ENCODE assay signal across 11 cellular contexts in the genomic region with DNA sequence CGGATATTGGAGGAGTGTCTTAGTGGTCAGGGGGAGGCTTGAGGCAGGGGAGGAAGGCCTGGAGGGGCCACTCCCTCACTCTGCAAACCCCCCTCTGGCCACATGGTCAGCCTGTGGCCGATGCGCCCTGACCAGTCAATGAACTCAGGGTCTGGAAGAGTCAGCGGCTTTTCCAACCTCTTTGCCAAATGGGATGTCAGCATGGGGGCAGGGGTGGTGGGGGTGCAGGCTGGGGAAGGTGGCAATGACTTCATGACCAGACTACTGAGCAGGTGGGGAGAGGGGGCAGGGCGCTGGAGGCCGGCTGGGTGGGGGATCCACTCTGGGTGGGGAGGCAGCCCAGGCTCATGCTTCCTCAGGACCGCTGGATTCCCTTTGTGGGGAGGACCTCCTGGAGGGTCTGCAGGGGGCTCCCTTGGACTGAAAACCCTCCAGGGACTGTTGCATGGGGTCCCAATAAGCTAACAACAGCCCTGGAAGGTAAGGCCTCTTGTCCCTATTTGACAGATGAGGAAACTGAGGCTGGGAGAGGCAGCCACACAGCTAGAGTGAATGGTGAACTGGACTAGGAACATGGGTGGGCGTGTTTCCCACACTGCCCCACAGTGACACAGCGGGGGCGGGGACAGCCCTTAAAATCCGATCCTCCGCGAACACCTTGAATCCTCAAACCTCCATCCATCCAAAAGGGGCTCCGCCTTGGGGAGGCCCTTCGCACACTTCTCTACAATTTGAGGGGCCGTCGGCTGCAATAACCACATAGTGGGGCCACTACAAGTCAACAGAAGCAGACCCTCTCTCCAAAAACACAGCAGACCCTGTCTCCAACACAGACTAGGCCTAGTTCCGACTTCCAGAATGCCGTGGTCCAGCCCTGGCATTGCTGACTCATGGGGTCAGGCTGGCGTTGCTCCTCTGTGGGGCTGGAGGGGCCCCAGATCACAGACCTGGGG.
DNase-seq lines count a peak whose midpoint lies in the region; ATAC-seq and TF ChIP-seq lines count a peak whose summit lies in the region.
"Had no signal": no experiment of that assay in that cellular context is flagged by ENCODE, and none has a peak within 500 bp of the region (broad histone marks: within the 10 kb centered on the region; RNA-seq: fewer than 3 reads in every experiment).

No MANE protein-coding gene starts in this region.

- H3K4ac ChIP-seq in mesendoderm (ENCODE audit: low read depth, low read length): no peak overlapping the region

- no peak overlapping the region for H2BK15ac ChIP-seq in mesendoderm (replicated peaks; ENCODE audit: low read depth)

- H3K79me1 ChIP-seq in mesendoderm (ENCODE audit: low read length): no peaks in the 10 kb centered on the region

- H4K8ac ChIP-seq in mesendoderm (ENCODE audit: low read depth, low read length): no peak overlapping the region

- no peaks in the 10 kb centered on the region for H3K36me3 Mint-ChIP-seq in activated T-cell treated with anti-CD3 and anti-CD28 coated beads, Interleukin-2, amount 50 U/mL, for 72 hours (ENCODE audit: insufficient read depth in 2 of 2)
- H3K36me3 Mint-ChIP-seq in brain: no peaks in the 10 kb centered on the region

- no peaks in the 10 kb centered on the region for H3K9me3 Mint-ChIP-seq in activated T-cell treated with anti-CD3 and anti-CD28 coated beads, Interleukin-2, amount 50 U/mL, for 72 hours
- no peaks in the 10 kb centered on the region for H3K9me3 Mint-ChIP-seq in brain
- H3K9me3 Mint-ChIP-seq: GM23338 had no signal

- H3K27me3 Mint-ChIP-seq in activated T-cell treated with anti-CD3 and anti-CD28 coated beads, Interleukin-2, amount 50 U/mL, for 72 hours (ENCODE audit: low read depth): no peaks in the 10 kb centered on the region
- no peaks in the 10 kb centered on the region for H3K27me3 Mint-ChIP-seq in brain

- H2BK5ac ChIP-seq in mesendoderm (ENCODE audit: low read length): no peak overlapping the region

- H3K56ac ChIP-seq in mesendoderm (ENCODE audit: low read length): no peak overlapping the region

- no peaks in the 10 kb centered on the region for H3K9me3 ChIP-seq in tibial artery

- H3K27me3 ChIP-seq in mesendoderm (ENCODE audit: insufficient read depth, low read length, poor library complexity): no peaks in the 10 kb centered on the region
- no peaks in the 10 kb centered on the region for H3K27me3 ChIP-seq in tibial artery

- peak overlapping the region; percentile 59 for H3K27ac Mint-ChIP-seq in activated T-cell treated with anti-CD3 and anti-CD28 coated beads, Interleukin-2, amount 50 U/mL, for 72 hours
- H3K27ac Mint-ChIP-seq in brain: peak overlapping the region; percentile 67 to 93 (median 93)

- H2BK120ac ChIP-seq in mesendoderm (ENCODE audit: low read depth, low read length): no peak overlapping the region

- no peaks in the 10 kb centered on the region for H3K79me2 ChIP-seq in mesendoderm (ENCODE audit: control insufficient read depth, insufficient read depth, low read length)

- no peak overlapping the region for H3K4me3 Mint-ChIP-seq in activated T-cell treated with anti-CD3 and anti-CD28 coated beads, Interleukin-2, amount 50 U/mL, for 72 hours
- H3K4me3 Mint-ChIP-seq in brain: peak overlapping the region in 1 of 5 experiments; percentile 22
- H3K4me3 Mint-ChIP-seq: GM23338 had no signal

- no peak for ATAC-seq in activated T-cell treated with anti-CD3 and anti-CD28 coated beads, Interleukin-2, amount 50 U/mL, for 72 hours (replicated peaks in 1 of 2)
- ATAC-seq in GM21576 (IDR thresholded peaks at IDR 0.05; ENCODE audit: unreplicated experiment): no peak
- ATAC-seq: GM23338 had no signal

- H3K4me1 Mint-ChIP-seq in activated T-cell treated with anti-CD3 and anti-CD28 coated beads, Interleukin-2, amount 50 U/mL, for 72 hours (ENCODE audit: low read depth): peaks cover 30% of the 10 kb centered on the region
- H3K4me1 Mint-ChIP-seq in brain: peaks cover 73% of the 10 kb centered on the region

- no peak overlapping the region for H3K27ac ChIP-seq in mesendoderm (ENCODE audit: low read depth, low read length)
- peak overlapping the region; percentile 88 to 96 for H3K27ac ChIP-seq in tibial artery
- H3K27ac ChIP-seq: SK-N-MC had no signal

- H4K5ac ChIP-seq in mesendoderm (ENCODE audit: low read length): no peak overlapping the region

- no peak overlapping the region for H3K9ac ChIP-seq in mesendoderm (ENCODE audit: low read length)

- TF ChIP-seq CTCF in brain (conservative IDR thresholded peaks at IDR 0.05) (no peak), tibial artery (IDR thresholded peaks at IDR 0.05) (no peak)

- no peak overlapping the region for H3K23ac ChIP-seq in mesendoderm (ENCODE audit: low read length)

- H3K18ac ChIP-seq in mesendoderm (ENCODE audit: low read length): no peak overlapping the region

- no peak for DNase-seq in activated T-cell treated with anti-CD3 and anti-CD28 coated beads, Interleukin-2, amount 50 U/mL, for 72 hours
- DNase-seq in activated T-cell treated with anti-CD3 and anti-CD28 coated beads for 4 hours (no peak), mesendoderm (no peak), tibial artery (peak in 1 of 2 donors; percentile 66), NCI-H82 (lab: John Stamatoyannopoulos, UW) (no peak)
- no peak for DNase-seq in NK-92 treated with Interleukin-12 subunit alpha and Interleukin-12 subunit beta, amount 100 ng/mL, for 24 hours (lab: John Stamatoyannopoulos, UW)
- DNase-seq: NCI-H446 treated with DMSO at 0.1 percent for 48 hours had no signal

- H3K36me3 ChIP-seq in mesendoderm (ENCODE audit: control insufficient read depth, insufficient read depth, low read length) (no peaks in the 10 kb centered on the region), tibial artery (no peaks in the 10 kb centered on the region)

- no peak overlapping the region for H3K4me2 ChIP-seq in mesendoderm (ENCODE audit: low read length)
- H3K4me2 ChIP-seq: GM23338 had no signal

- H3K4me3 ChIP-seq in mesendoderm (ENCODE audit: low read length): no peak overlapping the region
- no peak overlapping the region for H3K4me3 ChIP-seq in tibial artery
- H3K4me3 ChIP-seq: GM23338, SK-N-MC had no signal

- H3K4me1 ChIP-seq in mesendoderm (ENCODE audit: control insufficient read depth, low read depth, low read length) (no peaks in the 10 kb centered on the region), tibial artery (peaks cover 13 to 64% (median 49%) of the 10 kb centered on the region in 4 donors)

- intact Hi-C loops in tibial artery (cut with DNase I; ENCODE audit: low total_unique reads): no loop called here

- H2AK5ac ChIP-seq in mesendoderm (ENCODE audit: low read length): peak overlapping the region; percentile 38

- no CpG with 5 or more reads among the region's 20 CpGs for WGBS in mesendoderm (ENCODE audit: extremely low coverage, insufficient coverage, low lambda C conversion rate)
